Comparison of ENCODE assay signal across 24 cellular contexts in genomic region chr2:182833084-182833483, GRCh38. TPM values are rescaled to one million over a fixed set of nuclear protein-coding genes. Genes with fewer than 3 reads are reported as not detected.
"Had no signal": no experiment of that assay in that cellular context is flagged by ENCODE, and none has a peak within 500 bp of the region (broad histone marks: within the 10 kb centered on the region; RNA-seq: fewer than 3 reads in every experiment).

No MANE protein-coding gene starts in this region.

- DNase-seq: islet precursor cell; left ventricle myocardium inferior; mesendoderm; naive B cell; natural killer cell; ovary; stimulated activated CD4-positive, alpha-beta T cell treated with anti-CD3 and anti-CD28 coated beads, Interleukin-12 subunit alpha, Interleukin-12 subunit beta, amount 100 ng/mL, for 4 hours; stimulated activated CD4-positive, alpha-beta T cell treated with anti-CD3 and anti-CD28 coated beads, Interleukin-15, amount 100 ng/mL, for 24 hours; stimulated activated CD4-positive, alpha-beta T cell treated with anti-CD3 and anti-CD28 coated beads, Interleukin-2, amount 100 ng/mL, for 24 hours; stimulated activated CD4-positive, alpha-beta T cell treated with anti-CD3 and anti-CD28 coated beads, Interleukin-4, amount 100 ng/mL, for 1 hour; stimulated activated naive B cell treated with anti-CD40 and anti-IgM and Interleukin-4, amounts not matched to agents 10 μg/mL and 1 μg/mL and 100 μg/mL, for 72 hours; stimulated activated naive CD8-positive, alpha-beta T cell treated with anti-CD3 and anti-CD28 coated beads, Interleukin-15, Interleukin-2, amounts not matched to agents 100 U/mL and 50 U/mL, for 24 hours; stomach; testis; thyroid gland; transverse colon; upper lobe of left lung had no signal

- H3K9me3 ChIP-seq: left ventricle myocardium inferior, ovary, right atrium auricular region, stomach, testis, thyroid gland, transverse colon, upper lobe of left lung, vagina had no signal

- H3K4me3 ChIP-seq: left ventricle myocardium inferior, lung, ovary, right atrium auricular region, skin epidermis, stomach, testis, thyroid gland, transverse colon, upper lobe of left lung, vagina had no signal

- H3K36me3 ChIP-seq: left ventricle myocardium inferior, ovary, right atrium auricular region, stomach, thyroid gland, transverse colon, upper lobe of left lung, vagina had no signal

- ATAC-seq: natural killer cell; sciatic nerve; stimulated activated naive B cell treated with anti-CD40 and anti-IgM and Interleukin-4, amounts not matched to agents 10 μg/mL and 1 μg/mL and 100 μg/mL, for 72 hours; stimulated activated naive CD8-positive, alpha-beta T cell treated with anti-CD3 and anti-CD28 coated beads, Interleukin-15, Interleukin-2, amounts not matched to agents 100 U/mL and 50 U/mL, for 24 hours had no signal

- H3K27me3 ChIP-seq: ovary, right atrium auricular region, stomach, testis, thyroid gland, transverse colon, upper lobe of left lung, vagina had no signal

- H3K4me1 ChIP-seq: right atrium auricular region, testis, thyroid gland, transverse colon, upper lobe of left lung, vagina had no signal

- H3K27ac ChIP-seq: ovary, right atrium auricular region, skin epidermis, stomach, testis, thyroid gland, transverse colon, upper lobe of left lung, vagina had no signal

RNA-seq across cellular contexts. Expression of gene FRZB, which starts 33.4 kb away (rescaled TPM):
- total RNA-seq: natural killer cell, pulmonary artery endothelial cell, renal cortical epithelial cell had no signal
